Comparison of ENCODE assay signal across 8 cellular contexts in the genomic region with DNA sequence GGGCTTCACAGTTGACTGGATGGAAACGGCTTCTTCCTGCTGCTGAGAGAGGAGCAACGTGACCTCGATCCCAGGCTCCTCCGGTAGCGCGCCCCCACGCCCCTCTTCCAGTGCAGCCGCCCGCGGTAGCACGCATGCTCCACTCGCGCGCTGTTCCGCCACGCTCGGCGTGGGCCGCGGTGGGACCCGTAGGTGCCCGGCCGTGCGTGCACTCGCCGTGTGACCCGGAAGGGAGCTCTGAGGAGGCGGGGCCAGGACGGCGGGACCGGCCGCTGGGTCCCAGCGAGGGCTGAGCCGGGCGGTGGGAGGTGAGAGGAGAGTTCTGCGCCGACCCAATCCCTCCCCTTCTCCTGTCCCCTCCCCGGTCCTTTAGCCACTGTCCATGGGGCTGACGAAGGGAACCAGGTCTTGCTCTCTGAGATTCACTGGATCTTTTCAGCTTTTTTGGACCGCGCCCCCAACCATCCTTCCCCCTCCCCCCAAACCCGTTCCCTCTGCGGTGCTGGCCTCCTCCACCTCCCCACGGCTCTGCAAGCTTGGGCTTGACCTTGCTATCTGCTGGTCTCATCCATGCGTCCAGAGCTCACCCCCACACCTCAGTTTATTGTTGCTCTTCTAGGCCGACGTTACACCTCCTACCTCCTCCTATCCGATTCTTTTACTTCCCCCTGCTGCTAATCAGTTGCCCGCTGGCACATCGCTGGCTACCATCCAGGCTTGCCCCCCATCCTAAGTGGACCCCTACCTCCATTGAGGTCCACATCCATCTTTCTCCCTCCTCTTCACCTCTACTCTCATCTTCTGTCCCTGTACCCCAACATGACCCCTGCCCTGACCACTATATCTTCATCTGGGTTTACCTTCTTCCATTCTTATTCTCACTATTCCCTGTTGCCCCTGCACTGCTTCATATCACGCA. TPM values are rescaled to one million over a fixed set of nuclear protein-coding genes. Genes with fewer than 3 reads are reported as not detected.
A peak's percentile ranks its signal among the peaks of the same experiment; 100 is the strongest.
DNase-seq lines count a peak whose midpoint lies in the region; ATAC-seq and TF ChIP-seq lines count a peak whose summit lies in the region.

A gene (plus strand): TSS at position 255 of the 919 bp plus-strand sequence. CDS start 2,115 bp downstream, outside the sequence.

- H3K4me3 Mint-ChIP-seq in chondrocyte (ENCODE audit: unreplicated experiment), result peak within 1 kb of the TSS; percentile 86

- H3K36me3 Mint-ChIP-seq in chondrocyte (ENCODE audit: low read depth), result peaks cover 24% of the 10 kb centered on the region

- H3K4me3 ChIP-seq in kidney epithelial cell (ENCODE audit: low read depth, low read length), result peak within 1 kb of the TSS; percentile 82

- ATAC-seq in HG02970 (IDR thresholded peaks at IDR 0.05; ENCODE audit: low FRiP score, unreplicated experiment), result peak; percentile 81

- no peaks in the 10 kb centered on the region for H3K9me3 Mint-ChIP-seq in chondrocyte (ENCODE audit: low read depth)

- peak; percentile 77 for DNase-seq in NK-92 treated with Interleukin-12 subunit alpha and Interleukin-12 subunit beta, amount 100 ng/mL, for 24 hours (lab: John Stamatoyannopoulos, UW)
- DNase-seq in NK-92 (lab: John Stamatoyannopoulos, UW; ENCODE audit: unreplicated experiment) (no peak), NCI-H2227 treated with DMSO at 0.1 percent for 48 hours (lab: John Stamatoyannopoulos, UW) (peak; percentile 32), chondrocyte (ENCODE audit: low spot score) (peak; percentile 81), kidney epithelial cell (ENCODE audit: low read depth) (no peak)
- DNase-seq in activated CD4-positive, CD25-positive, alpha-beta regulatory T cell treated with anti-CD3 and anti-CD28 coated beads, Interleukin-2, amount 50 U/mL, for 72 hours, result peak; percentile 86
- DNase-seq in stimulated activated CD4-positive, alpha-beta T cell treated with anti-CD3 and anti-CD28 coated beads, Interleukin-15, amount 100 ng/mL, for 1 hour (ENCODE audit: low read depth in 1 of 2, low spot score in 1 of 2), result peak; percentile 61 to 73

- H3K27me3 Mint-ChIP-seq in chondrocyte (ENCODE audit: low read depth), result no peaks in the 10 kb centered on the region

- TF ChIP-seq CTCF in chondrocyte (IDR thresholded peaks at IDR 0.05), result no peak
- no peak for TF ChIP-seq CTCF in kidney epithelial cell (IDR thresholded peaks at IDR 0.05; ENCODE audit: insufficient read depth, low read length, poor library complexity, severe bottlenecking)

- peaks cover 26% of the 10 kb centered on the region for H3K4me1 Mint-ChIP-seq in chondrocyte (ENCODE audit: low read depth)

- peaks cover 8% of the 10 kb centered on the region for H3K36me3 ChIP-seq in kidney epithelial cell (ENCODE audit: control insufficient read depth, insufficient read depth, low read length)

- peak within 1 kb of the TSS; percentile 85 for H3K27ac Mint-ChIP-seq in chondrocyte (ENCODE audit: unreplicated experiment)

- H3K27me3 ChIP-seq in kidney epithelial cell (ENCODE audit: control insufficient read depth, insufficient read depth, low read length), result no peaks in the 10 kb centered on the region

RNA-seq across cellular contexts. Expression of the gene that starts here (rescaled TPM):
- 17.5 to 36.6 TPM (median 19.8 TPM) in 3 replicates for total RNA-seq in chondrocyte
- total RNA-seq in kidney epithelial cell, result 32.8 and 41.1 TPM in 2 replicates

Comparison
In these comparisons a context has a peak if more than half of its experiments do, and no peak if none do; other contexts are left out.
1. DNase-seq: peak in NK-92 treated with Interleukin-12 subunit alpha and Interleukin-12 subunit beta, amount 100 ng/mL, for 24 hours (single experiment), NCI-H2227 treated with DMSO at 0.1 percent for 48 hours (single experiment), activated CD4-positive, CD25-positive, alpha-beta regulatory T cell treated with anti-CD3 and anti-CD28 coated beads, Interleukin-2, amount 50 U/mL, for 72 hours (single experiment), chondrocyte (single experiment) and stimulated activated CD4-positive, alpha-beta T cell treated with anti-CD3 and anti-CD28 coated beads, Interleukin-15, amount 100 ng/mL, for 1 hour (2 of 2); none in NK-92 (single experiment) and kidney epithelial cell (single experiment).